Comparison of ENCODE assay signal across 1 cellular context in genomic region chr2:169798718-169799495, GRCh38.
TF ChIP-seq lines count a peak whose summit lies in the region.

Gene SSB, plus strand, starts transcription at chr2:169798871. Its CDS starts 2,090 bp downstream, at chr2:169800961.

TF ChIP-seq in HepG2, 621 proteins besides CTCF, POLR2A, EP300 and RAD21 (continued from another document and continues in another):
- TF ChIP-seq KAT7 (CRISPR knock-in tag; IDR thresholded peaks at IDR 0.05; ENCODE audit: borderline replicate concordance), result peak; percentile 86
- TF ChIP-seq ZNF75D (CRISPR knock-in tag; IDR thresholded peaks at IDR 0.05; ENCODE audit: borderline replicate concordance), result no peak
- TF ChIP-seq PAX8 (CRISPR knock-in tag; IDR thresholded peaks at IDR 0.05; ENCODE audit: borderline replicate concordance), result no peak
- no peak for TF ChIP-seq ZNF460 (CRISPR knock-in tag; IDR thresholded peaks at IDR 0.05; ENCODE audit: borderline replicate concordance)
- TF ChIP-seq PRPF4 (IDR thresholded peaks at IDR 0.05; ENCODE audit: low read depth, low read length, poor library complexity, severe bottlenecking), result no peak
- TF ChIP-seq ZNF7 (CRISPR knock-in tag; IDR thresholded peaks at IDR 0.05), result no peak
- peak; percentile 96 for TF ChIP-seq KDM5B (CRISPR knock-in tag; IDR thresholded peaks at IDR 0.05; ENCODE audit: borderline replicate concordance)
- TF ChIP-seq ZNF432 (CRISPR knock-in tag; IDR thresholded peaks at IDR 0.05; ENCODE audit: borderline replicate concordance), result no peak
- peak; percentile 65; the same call in 1 of the 2 replicates for TF ChIP-seq ZNF549 (CRISPR knock-in tag; IDR thresholded peaks at IDR 0.05)
- TF ChIP-seq TGIF2 (CRISPR knock-in tag; IDR thresholded peaks at IDR 0.05), result no peak
- peak; percentile 88 for TF ChIP-seq HOXA3 (CRISPR knock-in tag; IDR thresholded peaks at IDR 0.05)
- TF ChIP-seq MTERF4 (CRISPR knock-in tag; IDR thresholded peaks at IDR 0.05), result peak; percentile 98
- TF ChIP-seq SSRP1 (CRISPR knock-in tag; IDR thresholded peaks at IDR 0.05), result no peak
- peak; percentile 95 for TF ChIP-seq PRDM10 (CRISPR knock-in tag; IDR thresholded peaks at IDR 0.05; ENCODE audit: low read depth)
- TF ChIP-seq, protein P1, sequence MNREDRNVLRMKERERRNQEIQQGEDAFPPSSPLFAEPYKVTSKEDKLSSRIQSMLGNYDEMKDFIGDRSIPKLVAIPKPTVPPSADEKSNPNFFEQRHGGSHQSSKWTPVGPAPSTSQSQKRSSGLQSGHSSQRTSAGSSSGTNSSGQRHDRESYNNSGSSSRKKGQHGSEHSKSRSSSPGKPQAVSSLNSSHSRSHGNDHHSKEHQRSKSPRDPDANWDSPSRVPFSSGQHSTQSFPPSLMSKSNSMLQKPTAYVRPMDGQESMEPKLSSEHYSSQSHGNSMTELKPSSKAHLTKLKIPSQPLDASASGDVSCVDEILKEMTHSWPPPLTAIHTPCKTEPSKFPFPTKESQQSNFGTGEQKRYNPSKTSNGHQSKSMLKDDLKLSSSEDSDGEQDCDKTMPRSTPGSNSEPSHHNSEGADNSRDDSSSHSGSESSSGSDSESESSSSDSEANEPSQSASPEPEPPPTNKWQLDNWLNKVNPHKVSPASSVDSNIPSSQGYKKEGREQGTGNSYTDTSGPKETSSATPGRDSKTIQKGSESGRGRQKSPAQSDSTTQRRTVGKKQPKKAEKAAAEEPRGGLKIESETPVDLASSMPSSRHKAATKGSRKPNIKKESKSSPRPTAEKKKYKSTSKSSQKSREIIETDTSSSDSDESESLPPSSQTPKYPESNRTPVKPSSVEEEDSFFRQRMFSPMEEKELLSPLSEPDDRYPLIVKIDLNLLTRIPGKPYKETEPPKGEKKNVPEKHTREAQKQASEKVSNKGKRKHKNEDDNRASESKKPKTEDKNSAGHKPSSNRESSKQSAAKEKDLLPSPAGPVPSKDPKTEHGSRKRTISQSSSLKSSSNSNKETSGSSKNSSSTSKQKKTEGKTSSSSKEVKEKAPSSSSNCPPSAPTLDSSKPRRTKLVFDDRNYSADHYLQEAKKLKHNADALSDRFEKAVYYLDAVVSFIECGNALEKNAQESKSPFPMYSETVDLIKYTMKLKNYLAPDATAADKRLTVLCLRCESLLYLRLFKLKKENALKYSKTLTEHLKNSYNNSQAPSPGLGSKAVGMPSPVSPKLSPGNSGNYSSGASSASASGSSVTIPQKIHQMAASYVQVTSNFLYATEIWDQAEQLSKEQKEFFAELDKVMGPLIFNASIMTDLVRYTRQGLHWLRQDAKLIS (CRISPR knock-in tag; IDR thresholded peaks at IDR 0.05), result no peak
- TF ChIP-seq NFKBIZ (CRISPR knock-in tag; IDR thresholded peaks at IDR 0.05), result peak; percentile 70; the same call in 1 of the 2 replicates
- TF ChIP-seq, protein P2, sequence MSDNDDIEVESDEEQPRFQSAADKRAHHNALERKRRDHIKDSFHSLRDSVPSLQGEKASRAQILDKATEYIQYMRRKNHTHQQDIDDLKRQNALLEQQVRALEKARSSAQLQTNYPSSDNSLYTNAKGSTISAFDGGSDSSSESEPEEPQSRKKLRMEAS (IDR thresholded peaks at IDR 0.05), result peak; percentile 96
- peak; percentile 32 for TF ChIP-seq ZNF770 (CRISPR knock-in tag; IDR thresholded peaks at IDR 0.05)
- no peak for TF ChIP-seq EHMT2 (IDR thresholded peaks at IDR 0.05; ENCODE audit: borderline replicate concordance, low read depth, low read length)
- TF ChIP-seq SRY (CRISPR knock-in tag; IDR thresholded peaks at IDR 0.05), result peak; percentile 59; the same call in 1 of the 2 replicates
- TF ChIP-seq GLI4 (CRISPR knock-in tag; IDR thresholded peaks at IDR 0.05; ENCODE audit: borderline replicate concordance), result peak; percentile 81; the same call in 1 of the 2 replicates
- TF ChIP-seq CBX2 (IDR thresholded peaks at IDR 0.05; ENCODE audit: low read depth, low read length), result no peak
- TF ChIP-seq CBX2 (CRISPR knock-in tag; IDR thresholded peaks at IDR 0.05; ENCODE audit: low read depth), result no peak
- TF ChIP-seq ZNF660 (CRISPR knock-in tag; IDR thresholded peaks at IDR 0.05; ENCODE audit: borderline replicate concordance, low read depth), result no peak
- TF ChIP-seq GABPB1 (CRISPR knock-in tag; IDR thresholded peaks at IDR 0.05), result peak; percentile 75; the same call in 1 of the 2 replicates
- no peak; the same call in 1 of the 2 replicates for TF ChIP-seq ZKSCAN8 (CRISPR knock-in tag; IDR thresholded peaks at IDR 0.05; ENCODE audit: borderline replicate concordance)
- no peak; the same call in 1 of the 2 replicates for TF ChIP-seq ZFP41 (CRISPR knock-in tag; IDR thresholded peaks at IDR 0.05; ENCODE audit: borderline replicate concordance)
- peak; percentile 99 for TF ChIP-seq POLR2AphosphoS5 (IDR thresholded peaks at IDR 0.05; ENCODE audit: low read depth, low read length)
- no peak for TF ChIP-seq ZNF83 (CRISPR knock-in tag; IDR thresholded peaks at IDR 0.05; ENCODE audit: borderline replicate concordance)
- peak; percentile 76; the same call in 1 of the 2 replicates for TF ChIP-seq RELA (CRISPR knock-in tag; IDR thresholded peaks at IDR 0.05)
- TF ChIP-seq ZNF781 (CRISPR knock-in tag; IDR thresholded peaks at IDR 0.05; ENCODE audit: borderline replicate concordance, not compliant biosample characterization), result peak; percentile 56
- TF ChIP-seq RBFOX2 (IDR thresholded peaks at IDR 0.05; ENCODE audit: low read depth, low read length), result peak; percentile 98
- no peak; the same call in 1 of the 2 replicates for TF ChIP-seq GATA4 (IDR thresholded peaks at IDR 0.05; ENCODE audit: borderline replicate concordance, low read depth)
- TF ChIP-seq, protein P3, sequence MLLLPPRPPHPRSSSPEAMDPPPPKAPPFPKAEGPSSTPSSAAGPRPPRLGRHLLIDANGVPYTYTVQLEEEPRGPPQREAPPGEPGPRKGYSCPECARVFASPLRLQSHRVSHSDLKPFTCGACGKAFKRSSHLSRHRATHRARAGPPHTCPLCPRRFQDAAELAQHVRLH (CRISPR knock-in tag; IDR thresholded peaks at IDR 0.05; ENCODE audit: borderline replicate concordance, low read depth), result 0 out of 2 replicates have a peak, but pooled peaks have one; percentile 71
- peak; percentile 82 for TF ChIP-seq HNRNPLL (IDR thresholded peaks at IDR 0.05; ENCODE audit: low read depth, low read length, poor library complexity, severe bottlenecking)
- no peak; the same call in 1 of the 2 replicates for TF ChIP-seq RERE (CRISPR knock-in tag; IDR thresholded peaks at IDR 0.05; ENCODE audit: low read depth)
- TF ChIP-seq ZNF543 (CRISPR knock-in tag; IDR thresholded peaks at IDR 0.05), result peak; percentile 73; the same call in 1 of the 2 replicates
- no peak for TF ChIP-seq RFX5 (IDR thresholded peaks at IDR 0.05; ENCODE audit: low read depth, low read length)
- TF ChIP-seq ZFP37 (CRISPR knock-in tag; IDR thresholded peaks at IDR 0.05; ENCODE audit: borderline replicate concordance), result no peak
- no peak for TF ChIP-seq ZNF557 (CRISPR knock-in tag; IDR thresholded peaks at IDR 0.05)
- TF ChIP-seq, protein P4, sequence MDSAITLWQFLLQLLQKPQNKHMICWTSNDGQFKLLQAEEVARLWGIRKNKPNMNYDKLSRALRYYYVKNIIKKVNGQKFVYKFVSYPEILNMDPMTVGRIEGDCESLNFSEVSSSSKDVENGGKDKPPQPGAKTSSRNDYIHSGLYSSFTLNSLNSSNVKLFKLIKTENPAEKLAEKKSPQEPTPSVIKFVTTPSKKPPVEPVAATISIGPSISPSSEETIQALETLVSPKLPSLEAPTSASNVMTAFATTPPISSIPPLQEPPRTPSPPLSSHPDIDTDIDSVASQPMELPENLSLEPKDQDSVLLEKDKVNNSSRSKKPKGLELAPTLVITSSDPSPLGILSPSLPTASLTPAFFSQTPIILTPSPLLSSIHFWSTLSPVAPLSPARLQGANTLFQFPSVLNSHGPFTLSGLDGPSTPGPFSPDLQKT (CRISPR knock-in tag; IDR thresholded peaks at IDR 0.05; ENCODE audit: borderline replicate concordance), result no peak
- TF ChIP-seq REL (CRISPR knock-in tag; conservative IDR thresholded peaks at IDR 0.05), result no peak
- peak; percentile 88 for TF ChIP-seq ZNF143 (CRISPR knock-in tag; IDR thresholded peaks at IDR 0.05)
- TF ChIP-seq ZSCAN30 (CRISPR knock-in tag; IDR thresholded peaks at IDR 0.05), result no peak
- TF ChIP-seq, protein P5, sequence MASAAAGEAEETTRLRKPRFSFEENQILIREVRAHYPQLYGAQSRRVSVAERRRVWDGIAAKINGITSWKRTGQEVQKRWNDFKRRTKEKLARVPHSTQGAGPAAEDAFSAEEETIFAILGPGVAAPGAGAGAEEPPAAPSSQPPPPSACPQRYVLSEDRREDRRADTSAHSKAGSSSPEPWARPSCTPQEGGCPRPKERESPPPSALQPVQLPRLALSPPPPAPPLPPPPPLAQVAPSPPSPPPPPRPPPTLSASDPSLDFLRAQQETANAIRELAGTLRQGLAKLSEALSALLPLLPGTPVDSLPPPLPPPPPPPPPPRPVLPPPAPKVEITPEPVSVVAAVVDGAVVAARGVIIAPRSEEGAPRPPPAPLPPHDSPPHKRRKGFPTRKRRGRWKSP (CRISPR knock-in tag; IDR thresholded peaks at IDR 0.05), result peak; percentile 44; the same call in 1 of the 2 replicates
- no peak for TF ChIP-seq SIN3A (IDR thresholded peaks at IDR 0.05; ENCODE audit: borderline replicate concordance, low read depth, low read length)
